ENCODE assay signal across 8 cellular contexts in the genomic region with DNA sequence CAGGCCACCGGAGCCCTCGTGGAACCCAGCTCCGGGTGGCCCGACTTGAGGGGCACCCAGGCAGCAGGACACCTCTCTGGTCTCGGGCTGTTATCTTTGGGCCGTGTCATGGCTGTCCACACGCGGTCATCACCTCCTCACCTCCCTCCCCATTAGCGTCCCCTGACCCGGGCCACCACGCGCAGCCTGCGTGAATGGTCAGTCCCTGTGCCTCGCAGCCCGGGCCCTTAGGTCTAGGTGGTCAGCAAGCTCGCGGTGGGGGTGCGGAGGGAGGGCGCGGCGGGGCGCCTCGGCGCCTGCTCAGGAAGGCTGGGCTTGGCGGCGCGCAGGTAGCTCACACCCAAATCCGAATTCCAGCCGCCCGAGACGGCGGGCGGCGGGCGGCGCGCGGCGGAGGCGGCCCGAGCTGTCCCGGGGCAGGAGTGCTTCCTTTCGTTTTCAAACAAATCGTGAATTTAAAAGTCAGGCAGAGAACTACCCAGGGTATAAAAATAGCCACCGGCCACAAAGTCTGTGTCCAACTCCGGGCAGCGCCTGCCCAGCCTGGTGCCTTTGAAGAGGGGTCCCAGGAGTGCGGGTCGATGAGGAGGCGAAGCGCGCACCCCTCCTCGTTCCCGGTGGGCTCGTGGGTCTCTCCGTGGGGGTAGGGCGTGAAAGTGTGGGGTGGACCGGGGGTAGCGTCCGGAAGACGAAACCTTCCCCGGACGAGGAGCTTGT. TPM values are rescaled to one million over a fixed set of nuclear protein-coding genes. Genes with fewer than 3 reads are reported as not detected.
DNase-seq lines count a peak whose midpoint lies in the region; ATAC-seq and TF ChIP-seq lines count a peak whose summit lies in the region.

No MANE protein-coding gene starts in this region.

- H4K8ac ChIP-seq in IMR-90 (ENCODE audit: low read depth in 2 of 2, low read length in 2 of 2): peak overlapping the region; percentile 82 to 84

- no peaks in the 10 kb centered on the region for H3K36me3 ChIP-seq in IMR-90 (ENCODE audit: control insufficient read depth, insufficient read depth, low read length)
- no peaks in the 10 kb centered on the region for H3K36me3 ChIP-seq in prostate gland

- peak overlapping the region; percentile 82 for H2AFZ ChIP-seq in IMR-90 (replicated peaks; ENCODE audit: low read length, poor library complexity)

- H4K5ac ChIP-seq in IMR-90 (ENCODE audit: low read depth, low read length): peak overlapping the region; percentile 98

- POLR2A ChIA-PET in IMR-90 (lab: Charles Lee; ENCODE audit: unreplicated experiment): interaction anchor here (0.5 to 1.4 kb wide), 6 partner anchors 8 to 338 kb away, joined by 3 to 4 read pairs (median 3); a partner anchor contains a TSS

- peak overlapping the region; percentile 32; the same call in 1 of the 2 replicates for H3K56ac ChIP-seq in IMR-90 (ENCODE audit: extremely low read depth, insufficient read depth, low read length)

- in situ Hi-C loops in IMR-90 (cut with MboI; ENCODE audit: low sequenced_read_pairs): no loop called here

- H3K9me3 Mint-ChIP-seq in activated naive CD8-positive, alpha-beta T cell (ENCODE audit: low read depth): no peaks in the 10 kb centered on the region

- peak overlapping the region; percentile 94 for H2BK5ac ChIP-seq in IMR-90 (ENCODE audit: low read depth, low read length, poor library complexity, severe bottlenecking)

- BruUV-seq in IMR-90 (replicated peaks; lab: Mats Ljungman, UMichigan): no TSS peak

- H2AK9ac ChIP-seq in IMR-90 (replicated peaks; ENCODE audit: low read depth, low read length, poor library complexity): peak overlapping the region; percentile 91

- H3K14ac ChIP-seq in IMR-90 (replicated peaks; ENCODE audit: low read depth, low read length): peak overlapping the region; percentile 88

- H3K23ac ChIP-seq in IMR-90 (ENCODE audit: low read depth, low read length): peak overlapping the region; percentile 87

- H3K27me3 Mint-ChIP-seq in activated naive CD8-positive, alpha-beta T cell: no peaks in the 10 kb centered on the region

- TF ChIP-seq RAD21 in IMR-90 (IDR thresholded peaks at IDR 0.05; ENCODE audit: low read length): no peak

- peak overlapping the region; percentile 98 for H3K4me2 ChIP-seq in IMR-90 (ENCODE audit: low read depth, low read length)

- H3K18ac ChIP-seq in IMR-90 (ENCODE audit: low read depth, low read length): peak overlapping the region; percentile 97

- H3K27me3 ChIP-seq in IMR-90 (ENCODE audit: control insufficient read depth, insufficient read depth, low read length): no peaks in the 10 kb centered on the region
- no peaks in the 10 kb centered on the region for H3K27me3 ChIP-seq in prostate gland (replicated peaks; ENCODE audit: insufficient read depth)

- H3K4me1 ChIP-seq in IMR-90 (ENCODE audit: control insufficient read depth, insufficient read depth, low read length): peaks cover 44% of the 10 kb centered on the region
- H3K4me1 ChIP-seq in prostate gland (replicated peaks): peaks cover 21% of the 10 kb centered on the region

- CTCF ChIA-PET in IMR-90 (lab: Yijun Ruan, JAX): interaction anchor here (2.4 kb wide), 1 partner anchor 155 kb away, joined by 9 read pairs; no protein-coding TSS in a partner anchor

- peaks cover 14% of the 10 kb centered on the region; the same call in 1 of the 2 replicates for H3K9me1 ChIP-seq in IMR-90 (ENCODE audit: insufficient read depth, low read length)

- dilution Hi-C loops in IMR-90 (cut with HindIII; ENCODE audit: low sequenced_read_pairs, unreplicated experiment): no loop called here

- H4K20me1 ChIP-seq in IMR-90 (ENCODE audit: insufficient read depth, low read length): peaks cover 34% of the 10 kb centered on the region

- H2AK5ac ChIP-seq in IMR-90 (ENCODE audit: low read depth, low read length): peak overlapping the region; percentile 96

- no peak overlapping the region for H2BK20ac ChIP-seq in IMR-90 (ENCODE audit: low read depth, low read length)

- no peak overlapping the region for H3K27ac Mint-ChIP-seq in activated naive CD8-positive, alpha-beta T cell

- H3K4me3 Mint-ChIP-seq in activated naive CD8-positive, alpha-beta T cell: peak overlapping the region; percentile 76

- no peak for TF ChIP-seq POLR2A in IMR-90 (IDR thresholded peaks at IDR 0.05; ENCODE audit: low read depth, low read length)
- peak; percentile 49 for TF ChIP-seq POLR2A in prostate gland (IDR thresholded peaks at IDR 0.05)

- H4K91ac ChIP-seq in IMR-90 (ENCODE audit: insufficient read depth, low read depth, low read length): peak overlapping the region; percentile 99

- H3K9me3 ChIP-seq in IMR-90 (ENCODE audit: control insufficient read depth, insufficient read depth, low read length) (no peaks in the 10 kb centered on the region), prostate gland (no peaks in the 10 kb centered on the region)

- H2BK15ac ChIP-seq in IMR-90 (ENCODE audit: low read depth, low read length): peak overlapping the region; percentile 70; the same call in 2 of the 3 replicates

- H3K79me1 ChIP-seq in IMR-90 (ENCODE audit: low read depth in 1 of 2, low read length in 2 of 2): peaks cover 0 to 30% of the 10 kb centered on the region in 2 experiments; a peak in 3 of 4 replicates

- intact Hi-C loops in IMR-90 (cut with micrococcal nuclease): loop anchor here (5.0 to 10.0 kb wide), 2 partner anchors 138 to 260 kb away; a partner anchor contains a TSS
- intact Hi-C loops in left cardiac atrium (cut with DNase I): loop anchor here in 1 of 2 donors (5.0 to 10.0 kb wide), 3 partner anchors 107 to 153 kb away; no protein-coding TSS in a partner anchor
- intact Hi-C loops in prostate gland (cut with DNase I): loop anchor here (5.0 kb wide), 3 partner anchors 42 to 153 kb away; no protein-coding TSS in a partner anchor

- H3K4me1 Mint-ChIP-seq in activated naive CD8-positive, alpha-beta T cell (ENCODE audit: low read depth): peaks cover 4% of the 10 kb centered on the region

- peak; percentile 53 for DNase-seq in AG10803 (ENCODE audit: low read depth)
- DNase-seq in IMR-90: peak; percentile 49
- DNase-seq in left cardiac atrium: peak; percentile 59
- peak; percentile 51 for DNase-seq in prostate gland (ENCODE audit: low spot score)
- DNase-seq in NCI-H2029 treated with DMSO at 0.1 percent for 48 hours (lab: John Stamatoyannopoulos, UW): no peak
- no peak for DNase-seq in activated gamma-delta T cell (lab: John Stamatoyannopoulos, UW)

- H3K27ac ChIP-seq in IMR-90 (ENCODE audit: insufficient read depth, low read length) (peak overlapping the region; percentile 99), prostate gland (peak overlapping the region; percentile 97 to 98)

- peak overlapping the region; percentile 89 for H3K4ac ChIP-seq in IMR-90 (ENCODE audit: low read depth, low read length)

- H3K4me3 ChIP-seq in AG10803 (ENCODE audit: low read length) (peak overlapping the region; percentile 83), IMR-90 (ENCODE audit: insufficient read depth, low read depth, low read length) (peak overlapping the region; percentile 79), prostate gland (peak overlapping the region; percentile 52 to 57)

- TF ChIP-seq CTCF in AG10803 (conservative IDR thresholded peaks at IDR 0.05; ENCODE audit: low read length): no peak
- no peak for TF ChIP-seq CTCF in IMR-90 (conservative IDR thresholded peaks at IDR 0.05; ENCODE audit: low read depth, low read length)
- TF ChIP-seq CTCF in prostate gland (IDR thresholded peaks at IDR 0.05): peak in 1 of 4 experiments; percentile 16

- no peaks in the 10 kb centered on the region for H3K36me3 Mint-ChIP-seq in activated naive CD8-positive, alpha-beta T cell

- ATAC-seq in IMR-90 (ENCODE audit: low read depth) (peak; percentile 4), left cardiac atrium (peak; percentile 16 to 26), GM19328 (IDR thresholded peaks at IDR 0.05; ENCODE audit: unreplicated experiment) (no peak)

- H3K9ac ChIP-seq in IMR-90 (ENCODE audit: low read depth, low read length): peak overlapping the region; percentile 98

- peak overlapping the region; percentile 91 for H2BK120ac ChIP-seq in IMR-90 (ENCODE audit: low read depth, low read length)

- 19% methylated on average over 12 of the region's 63 CpGs; no CpG with 5 or more reads in 1 of the 2 experiments for WGBS in IMR-90 (ENCODE audit: extremely low coverage in 2 of 2, insufficient read length in 1 of 2), 2 experiments
- WGBS in prostate gland: 7% methylated on average over 63 of the region's 63 CpGs

TF ChIP-seq in IMR-90, 13 proteins besides CTCF, POLR2A, EP300 and RAD21 (continues in another document):
- TF ChIP-seq RFX5 (IDR thresholded peaks at IDR 0.05; ENCODE audit: low read depth, low read length) (no peak), SMC3 (IDR thresholded peaks at IDR 0.05; ENCODE audit: low read depth, low read length) (no peak), CEBPB (IDR thresholded peaks at IDR 0.05; ENCODE audit: low read depth, low read length) (no peak), CHD1 (IDR thresholded peaks at IDR 0.05; ENCODE audit: low read depth, low read length) (no peak), MAFK (IDR thresholded peaks at IDR 0.05; ENCODE audit: low read depth, low read length) (no peak), FOS (IDR thresholded peaks at IDR 0.05; ENCODE audit: low read depth, low read length) (no peak), MAZ (IDR thresholded peaks at IDR 0.05; ENCODE audit: borderline replicate concordance, low read depth, low read length) (no peak; the same call in 1 of the 2 replicates), NFE2L2 (IDR thresholded peaks at IDR 0.05; ENCODE audit: low read depth, low read length) (no peak), RCOR1 (IDR thresholded peaks at IDR 0.05; ENCODE audit: insufficient replicate concordance, low read length) (no peak), BHLHE40 (IDR thresholded peaks at IDR 0.05; ENCODE audit: low read depth, low read length) (no peak), MXI1 (IDR thresholded peaks at IDR 0.05; ENCODE audit: borderline replicate concordance, low read depth, low read length) (no peak)
- TF ChIP-seq, protein P1, sequence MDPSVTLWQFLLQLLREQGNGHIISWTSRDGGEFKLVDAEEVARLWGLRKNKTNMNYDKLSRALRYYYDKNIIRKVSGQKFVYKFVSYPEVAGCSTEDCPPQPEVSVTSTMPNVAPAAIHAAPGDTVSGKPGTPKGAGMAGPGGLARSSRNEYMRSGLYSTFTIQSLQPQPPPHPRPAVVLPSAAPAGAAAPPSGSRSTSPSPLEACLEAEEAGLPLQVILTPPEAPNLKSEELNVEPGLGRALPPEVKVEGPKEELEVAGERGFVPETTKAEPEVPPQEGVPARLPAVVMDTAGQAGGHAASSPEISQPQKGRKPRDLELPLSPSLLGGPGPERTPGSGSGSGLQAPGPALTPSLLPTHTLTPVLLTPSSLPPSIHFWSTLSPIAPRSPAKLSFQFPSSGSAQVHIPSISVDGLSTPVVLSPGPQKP (IDR thresholded peaks at IDR 0.05; ENCODE audit: borderline replicate concordance, low read depth, low read length): no peak

RNA-seq across cellular contexts. Expression of a gene that starts 1.0 kb away (rescaled TPM):
- total RNA-seq in IMR-90 (2012; rRNA removed): 7.5 and 8.1 TPM in 2 replicates
- polyA plus RNA-seq in IMR-90 (2012; rRNA removed): 17.9 and 19.0 TPM in 2 replicates
- 7.8 and 17.6 TPM in 2 replicates for polyA plus RNA-seq in IMR-90 (2012; cell fraction: cytosol; rRNA removed)
- polyA plus RNA-seq in IMR-90 (2012; cell fraction: nucleus; rRNA removed; ENCODE audit: low replicate concordance): 11.2 and 21.7 TPM in 2 replicates
- total RNA-seq in left cardiac atrium: 10 to 100 TPM; 41.6 to 67.7 TPM
- 10 to 100 TPM; 69.5 to 84.1 TPM for total RNA-seq in prostate gland

Comparison
In these comparisons a context has a peak if more than half of its experiments do, and no peak if none do; other contexts are left out.
1. DNase-seq: peak in AG10803 (single experiment), IMR-90 (single experiment), left cardiac atrium (single experiment) and prostate gland (single experiment); none in NCI-H2029 treated with DMSO at 0.1 percent for 48 hours (single experiment) and activated gamma-delta T cell (single experiment).
2. Peak in every context shown above with its lines, with median percentiles within 50 percentile points of each other: H3K4me3 ChIP-seq.